22 cellular contexts compared by ENCODE assay signal in genomic region chr16:69822174-69822935, GRCh38.
DNase-seq lines count a peak whose midpoint lies in the region; ATAC-seq and TF ChIP-seq lines count a peak whose summit lies in the region.
"Had no signal": no experiment of that assay in that cellular context is flagged by ENCODE, and none has a peak within 500 bp of the region (broad histone marks: within the 10 kb centered on the region; RNA-seq: fewer than 3 reads in every experiment).

No MANE protein-coding gene starts in this region.

- H3K4me2 ChIP-seq in neural progenitor cell = no peak overlapping the region

- H3K9me3 ChIP-seq in endodermal cell (ENCODE audit: control insufficient read depth, low read length) (no peaks in the 10 kb centered on the region), neural progenitor cell (ENCODE audit: low read depth) (no peaks in the 10 kb centered on the region), aorta (ENCODE audit: control insufficient read depth, low read length) (no peaks in the 10 kb centered on the region)
- H3K9me3 ChIP-seq: testis had no signal

- H3F3A ChIP-seq in neural progenitor cell (ENCODE audit: low read depth) = no peaks in the 10 kb centered on the region

- H3K4me3 ChIP-seq in endodermal cell (ENCODE audit: low read length) (no peak overlapping the region), neural progenitor cell (no peak overlapping the region), aorta (ENCODE audit: low read length in 2 of 2) (no peak overlapping the region)
- H3K4me3 ChIP-seq: testis had no signal

- H3K27me3 ChIP-seq in endodermal cell (ENCODE audit: control insufficient read depth, insufficient read depth, low read length, poor library complexity, severe bottlenecking) (no peaks in the 10 kb centered on the region), neural progenitor cell (no peaks in the 10 kb centered on the region), aorta (ENCODE audit: control insufficient read depth in 1 of 2, insufficient read depth in 2 of 2, low read length in 1 of 2) (no peaks in the 10 kb centered on the region)
- H3K27me3 ChIP-seq: testis had no signal

- H3K36me3 ChIP-seq in endodermal cell (ENCODE audit: control insufficient read depth, insufficient read depth, low read length) (no peaks in the 10 kb centered on the region), neural progenitor cell (no peaks in the 10 kb centered on the region), aorta (ENCODE audit: control insufficient read depth in 1 of 2, insufficient read depth in 2 of 2, low read length in 1 of 2) (no peaks in the 10 kb centered on the region)

- H4K20me1 ChIP-seq in neural progenitor cell (ENCODE audit: low read depth) = peaks cover 6% of the 10 kb centered on the region

- H3K4me3 Mint-ChIP-seq in stimulated activated naive CD8-positive, alpha-beta T cell treated with anti-CD3 and anti-CD28 coated beads, Interleukin-15, Interleukin-2, amounts not matched to agents 100 ng/mL and 50 ng/mL, for 24 hours = no peak overlapping the region
- no peak overlapping the region for H3K4me3 Mint-ChIP-seq in stimulated activated naive CD8-positive, alpha-beta T cell treated with anti-CD3 and anti-CD28 coated beads, Interleukin-15, amount 100 ng/mL, for 72 hours
- H3K4me3 Mint-ChIP-seq in endodermal cell = no peak overlapping the region
- H3K4me3 Mint-ChIP-seq in neural progenitor cell = no peak overlapping the region
- H3K4me3 Mint-ChIP-seq: activated T-helper 17 cell treated with anti-CD3 and anti-CD28 coated beads, Interleukin-2, amount 50 U/mL, for 72 hours; CD8-positive, alpha-beta T cell had no signal

- TF ChIP-seq CTCF in endodermal cell (conservative IDR thresholded peaks at IDR 0.05) (no peak), neural progenitor cell (IDR thresholded peaks at IDR 0.05) (no peak)

- peak overlapping the region; percentile 32 for H3K27ac Mint-ChIP-seq in stimulated activated naive CD8-positive, alpha-beta T cell treated with anti-CD3 and anti-CD28 coated beads, Interleukin-15, Interleukin-2, amounts not matched to agents 100 ng/mL and 50 ng/mL, for 24 hours
- H3K27ac Mint-ChIP-seq in stimulated activated naive CD8-positive, alpha-beta T cell treated with anti-CD3 and anti-CD28 coated beads, Interleukin-15, amount 100 ng/mL, for 72 hours = peak overlapping the region in 1 of 2 donors; percentile 1
- H3K27ac Mint-ChIP-seq in endodermal cell (peak overlapping the region; percentile 11), neural progenitor cell (peak overlapping the region; percentile 64)
- H3K27ac Mint-ChIP-seq: activated T-helper 17 cell treated with anti-CD3 and anti-CD28 coated beads, Interleukin-2, amount 50 U/mL, for 72 hours; CD8-positive, alpha-beta T cell had no signal

- no peaks in the 10 kb centered on the region for H3K27me3 Mint-ChIP-seq in stimulated activated naive CD8-positive, alpha-beta T cell treated with anti-CD3 and anti-CD28 coated beads, Interleukin-15, Interleukin-2, amounts not matched to agents 100 ng/mL and 50 ng/mL, for 24 hours
- H3K27me3 Mint-ChIP-seq in stimulated activated naive CD8-positive, alpha-beta T cell treated with anti-CD3 and anti-CD28 coated beads, Interleukin-15, amount 100 ng/mL, for 72 hours = no peaks in the 10 kb centered on the region
- H3K27me3 Mint-ChIP-seq in endodermal cell (ENCODE audit: insufficient read depth) (no peaks in the 10 kb centered on the region), neural progenitor cell (ENCODE audit: insufficient read depth, low read depth) (no peaks in the 10 kb centered on the region)
- H3K27me3 Mint-ChIP-seq: activated T-helper 17 cell treated with anti-CD3 and anti-CD28 coated beads, Interleukin-2, amount 50 U/mL, for 72 hours had no signal

- no peak for DNase-seq in stimulated activated naive CD8-positive, alpha-beta T cell treated with anti-CD3 and anti-CD28 coated beads, Interleukin-15, amount 100 ng/mL, for 72 hours
- DNase-seq in endodermal cell (no peak), neural progenitor cell (ENCODE audit: low spot score) (no peak), aorta (no peak), DMS114 treated with DMSO at 0.1 percent for 48 hours (lab: John Stamatoyannopoulos, UW; ENCODE audit: unreplicated experiment) (no peak), substantia nigra (lab: John Stamatoyannopoulos, UW) (no peak), iPS-NIHi11 (ENCODE audit: low spot score) (no peak)
- DNase-seq: activated CD4-positive, alpha-beta T cell treated with anti-CD3 and anti-CD28 coated beads for 4 hours; CD8-positive, alpha-beta T cell; cerebellar nuclear complex; DMS53; effector CD8-positive, alpha-beta T cell; NCI-H1436; NCI-H2171 treated with DMSO at 0.1 percent for 48 hours; NCI-H69; retina; SHP77; stimulated activated CD8-positive, alpha-beta memory T cell treated with anti-CD3 and anti-CD28 coated beads, Interleukin-4, amount 100 ng/mL, for 48 hours; SW 1271; testis had no signal

- H3K27ac ChIP-seq in endodermal cell (ENCODE audit: low read depth, low read length) (no peak overlapping the region), neural progenitor cell (no peak overlapping the region), aorta (ENCODE audit: low read depth in 1 of 2, low read length in 2 of 2) (peak overlapping the region; percentile 29 to 76), substantia nigra (ENCODE audit: low read depth, low read length, poor library complexity, severe bottlenecking) (no peak overlapping the region)
- H3K27ac ChIP-seq: testis had no signal

- H2AFZ ChIP-seq in neural progenitor cell (replicated peaks) = no peak overlapping the region

- peaks cover 33% of the 10 kb centered on the region for H3K36me3 Mint-ChIP-seq in stimulated activated naive CD8-positive, alpha-beta T cell treated with anti-CD3 and anti-CD28 coated beads, Interleukin-15, Interleukin-2, amounts not matched to agents 100 ng/mL and 50 ng/mL, for 24 hours (ENCODE audit: low read depth)
- H3K36me3 Mint-ChIP-seq in endodermal cell (ENCODE audit: low read depth) (peaks cover 17% of the 10 kb centered on the region), neural progenitor cell (peaks cover 7% of the 10 kb centered on the region)

- H3K4me1 ChIP-seq in endodermal cell (ENCODE audit: control insufficient read depth, insufficient read depth, low read length) = no peaks in the 10 kb centered on the region
- peaks cover 10% of the 10 kb centered on the region for H3K4me1 ChIP-seq in neural progenitor cell
- peaks cover 0 to 2% of the 10 kb centered on the region in 2 donors for H3K4me1 ChIP-seq in aorta (ENCODE audit: control insufficient read depth in 1 of 2, insufficient read depth in 2 of 2, low read length in 2 of 2)

- 92 to 99% methylated on average over 10 to 11 of the region's 11 CpGs for WGBS in endodermal cell (ENCODE audit: insufficient coverage in 1 of 2, insufficient read length in 1 of 2), 2 experiments
- WGBS in aorta, 2 donors = 86 to 88% methylated on average over 11 of the region's 11 CpGs

- peaks cover 6% of the 10 kb centered on the region for H3K4me1 Mint-ChIP-seq in stimulated activated naive CD8-positive, alpha-beta T cell treated with anti-CD3 and anti-CD28 coated beads, Interleukin-15, Interleukin-2, amounts not matched to agents 100 ng/mL and 50 ng/mL, for 24 hours (ENCODE audit: low read depth)
- H3K4me1 Mint-ChIP-seq in stimulated activated naive CD8-positive, alpha-beta T cell treated with anti-CD3 and anti-CD28 coated beads, Interleukin-15, amount 100 ng/mL, for 72 hours = peaks cover 6% of the 10 kb centered on the region
- H3K4me1 Mint-ChIP-seq in endodermal cell (no peaks in the 10 kb centered on the region), neural progenitor cell (peaks cover 22% of the 10 kb centered on the region)
- H3K4me1 Mint-ChIP-seq: activated T-helper 17 cell treated with anti-CD3 and anti-CD28 coated beads, Interleukin-2, amount 50 U/mL, for 72 hours had no signal

- no peaks in the 10 kb centered on the region for H3K9me3 Mint-ChIP-seq in stimulated activated naive CD8-positive, alpha-beta T cell treated with anti-CD3 and anti-CD28 coated beads, Interleukin-15, Interleukin-2, amounts not matched to agents 100 ng/mL and 50 ng/mL, for 24 hours
- H3K9me3 Mint-ChIP-seq in stimulated activated naive CD8-positive, alpha-beta T cell treated with anti-CD3 and anti-CD28 coated beads, Interleukin-15, amount 100 ng/mL, for 72 hours = no peaks in the 10 kb centered on the region
- H3K9me3 Mint-ChIP-seq in endodermal cell (peaks cover 3% of the 10 kb centered on the region), neural progenitor cell (no peaks in the 10 kb centered on the region)
- H3K9me3 Mint-ChIP-seq: activated T-helper 17 cell treated with anti-CD3 and anti-CD28 coated beads, Interleukin-2, amount 50 U/mL, for 72 hours; CD8-positive, alpha-beta T cell had no signal

- no peak overlapping the region for H3K9ac ChIP-seq in endodermal cell (ENCODE audit: extremely low read depth, low read length, poor library complexity, severe bottlenecking)
- no peak overlapping the region for H3K9ac ChIP-seq in neural progenitor cell

- no peak for ATAC-seq in stimulated activated naive CD8-positive, alpha-beta T cell treated with anti-CD3 and anti-CD28 coated beads, Interleukin-15, amount 100 ng/mL, for 72 hours
- ATAC-seq in aorta (ENCODE audit: low FRiP score) = no peak
- ATAC-seq: activated T-helper 17 cell treated with anti-CD3 and anti-CD28 coated beads, Interleukin-2, amount 50 U/mL, for 72 hours; CD8-positive, alpha-beta T cell had no signal

- H3K79me2 ChIP-seq in neural progenitor cell (ENCODE audit: low read depth) = no peaks in the 10 kb centered on the region

- intact Hi-C loops in aorta (cut with DNase I) = no loop called here

Comparison
In these comparisons a context has a peak if more than half of its experiments do, and no peak if none do; other contexts are left out.
1. H3K27ac ChIP-seq: peak in aorta (2 of 2); none in endodermal cell (single experiment), neural progenitor cell (single experiment) and substantia nigra (single experiment).